Comparison of ENCODE assay signal across 19 cellular contexts in the genomic region with DNA sequence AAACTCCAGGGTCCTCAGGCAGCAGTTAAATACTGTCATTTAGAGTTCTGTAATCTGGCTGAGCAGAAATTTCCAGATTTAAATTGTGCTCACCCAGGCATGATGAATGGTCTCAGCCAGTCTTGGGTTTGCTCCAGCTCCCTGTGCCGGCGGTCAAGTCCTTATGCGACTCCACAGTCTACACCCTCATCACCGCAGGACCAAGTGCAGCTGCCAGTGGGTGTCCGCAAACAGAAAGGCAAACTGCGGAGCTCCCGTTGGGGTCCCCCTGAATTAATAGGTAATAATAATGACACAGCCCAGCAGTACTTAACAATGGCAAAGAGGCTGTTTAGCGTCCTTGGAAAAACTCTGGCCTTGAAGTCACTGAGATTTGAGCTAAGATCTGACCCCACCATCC. TPM values are rescaled to one million over a fixed set of nuclear protein-coding genes. Genes with fewer than 3 reads are reported as not detected.
A peak's percentile ranks its signal among the peaks of the same experiment; 100 is the strongest.
DNase-seq lines count a peak whose midpoint lies in the region; ATAC-seq and TF ChIP-seq lines count a peak whose summit lies in the region.
"Had no signal": no experiment of that assay in that cellular context is flagged by ENCODE, and none has a peak within 500 bp of the region (broad histone marks: within the 10 kb centered on the region; RNA-seq: fewer than 3 reads in every experiment).

No MANE protein-coding gene starts in this region.

- H3K27ac ChIP-seq in HEK293 (ENCODE audit: extremely low read depth, low read depth, low read length), result no peak overlapping the region
- H3K27ac ChIP-seq: Peyer's patch, SJSA1 had no signal

- peaks cover 46% of the 10 kb centered on the region for H3K27me3 Mint-ChIP-seq in neural crest cell (ENCODE audit: low read depth)
- H3K27me3 Mint-ChIP-seq in activated CD8-positive, alpha-beta memory T cell treated with anti-CD3 and anti-CD28 coated beads, Interleukin-2, amount 10 ng/mL, durations not matched to agents 7 days and 5 days, result peaks cover 43% of the 10 kb centered on the region
- peaks cover 38 to 60% of the 10 kb centered on the region in 2 donors for H3K27me3 Mint-ChIP-seq in effector memory CD8-positive, alpha-beta T cell

- H3K9me3 ChIP-seq in HEK293 (ENCODE audit: control insufficient read depth, insufficient read depth, low read depth, low read length) (no peaks in the 10 kb centered on the region), NT2/D1 (ENCODE audit: insufficient read depth, low read length) (no peaks in the 10 kb centered on the region)
- H3K9me3 ChIP-seq: Peyer's patch, SJSA1 had no signal

- no peak overlapping the region for H3K27ac Mint-ChIP-seq in neural crest cell (ENCODE audit: unreplicated experiment)
- H3K27ac Mint-ChIP-seq in activated CD8-positive, alpha-beta memory T cell treated with anti-CD3 and anti-CD28 coated beads, Interleukin-2, amount 10 ng/mL, durations not matched to agents 7 days and 5 days, result no peak overlapping the region
- H3K27ac Mint-ChIP-seq in effector memory CD8-positive, alpha-beta T cell, result no peak overlapping the region
- H3K27ac Mint-ChIP-seq: T-helper 1 cell treated with Interleukin-12 subunit alpha and Interleukin-12 subunit beta and Interleukin-4 antibody, amounts not matched to agents 30 μg/mL and 1 μg/mL, for 36 hours had no signal

- peaks cover 33% of the 10 kb centered on the region for H3K4me1 Mint-ChIP-seq in neural crest cell
- H3K4me1 Mint-ChIP-seq in activated CD8-positive, alpha-beta memory T cell treated with anti-CD3 and anti-CD28 coated beads, Interleukin-2, amount 10 ng/mL, durations not matched to agents 7 days and 5 days, result peaks cover 2% of the 10 kb centered on the region
- peaks cover 0 to 4% of the 10 kb centered on the region in 2 donors for H3K4me1 Mint-ChIP-seq in effector memory CD8-positive, alpha-beta T cell (ENCODE audit: low read depth in 2 of 2)

- no peak for TF ChIP-seq CTCF in HEK293 (tag by site-specific recombination; IDR thresholded peaks at IDR 0.05)
- no peak for TF ChIP-seq CTCF in neural crest cell (conservative IDR thresholded peaks at IDR 0.05)

- ATAC-seq in HG03159 (IDR thresholded peaks at IDR 0.05; ENCODE audit: unreplicated experiment), result no peak
- no peak for ATAC-seq in activated CD8-positive, alpha-beta memory T cell treated with anti-CD3 and anti-CD28 coated beads, Interleukin-2, amount 10 ng/mL, durations not matched to agents 7 days and 5 days
- no peak for ATAC-seq in effector memory CD8-positive, alpha-beta T cell (replicated peaks)

- CTCF ChIA-PET in HEK293 (lab: Yijun Ruan, JAX), result no interaction called here
- CTCF ChIA-PET in activated CD8-positive, alpha-beta memory T cell treated with anti-CD3 and anti-CD28 coated beads, Interleukin-2, amount 10 ng/mL, durations not matched to agents 7 days and 5 days (lab: Charles Lee), result no interaction called here

- no peak overlapping the region for H3K4me3 ChIP-seq in HEK293 (ENCODE audit: low read depth, low read length)
- H3K4me3 ChIP-seq in NT2/D1 (ENCODE audit: insufficient read length, low read depth), result no peak overlapping the region
- H3K4me3 ChIP-seq: Peyer's patch, SJSA1 had no signal

- DNase-seq in DMS79 (lab: John Stamatoyannopoulos, UW) (peak; percentile 31), NT2/D1 (ENCODE audit: low read depth, low spot score) (no peak), neural crest cell (ENCODE audit: low read depth, low spot score) (no peak), germinal center (ENCODE audit: low spot score) (no peak)
- no peak for DNase-seq in activated CD8-positive, alpha-beta memory T cell treated with anti-CD3 and anti-CD28 coated beads, Interleukin-2, amount 10 ng/mL, durations not matched to agents 7 days and 5 days
- DNase-seq in effector memory CD8-positive, alpha-beta T cell, result no peak
- DNase-seq: AML-193, GDM1, GOT3, KBM-7, NCI-H2029, NCI-H2171 treated with DMSO at 0.1 percent for 48 hours, NCI-H510A treated with DMSO at 0.1 percent for 48 hours, Peyer's patch had no signal

- no peaks in the 10 kb centered on the region for H3K4me1 ChIP-seq in HEK293 (ENCODE audit: control insufficient read depth, insufficient read depth, low read length)
- H3K4me1 ChIP-seq in NT2/D1 (ENCODE audit: insufficient read depth, insufficient read length), result peaks cover 16% of the 10 kb centered on the region

- H3K36me3 Mint-ChIP-seq in neural crest cell (ENCODE audit: low read depth), result no peaks in the 10 kb centered on the region
- no peaks in the 10 kb centered on the region for H3K36me3 Mint-ChIP-seq in activated CD8-positive, alpha-beta memory T cell treated with anti-CD3 and anti-CD28 coated beads, Interleukin-2, amount 10 ng/mL, durations not matched to agents 7 days and 5 days
- H3K36me3 Mint-ChIP-seq in effector memory CD8-positive, alpha-beta T cell (ENCODE audit: insufficient read depth), result peaks cover 3% of the 10 kb centered on the region
- H3K36me3 Mint-ChIP-seq: CD14-positive monocyte had no signal

- H3K9ac ChIP-seq in NT2/D1 (ENCODE audit: insufficient read length, low read depth), result peak overlapping the region; percentile 12

- no peaks in the 10 kb centered on the region for H3K36me3 ChIP-seq in HEK293 (ENCODE audit: control insufficient read depth in 2 of 2, insufficient read depth in 1 of 2, low read length in 2 of 2)
- H3K36me3 ChIP-seq in NT2/D1 (ENCODE audit: insufficient read depth, insufficient read length, low read length), result peaks cover 3% of the 10 kb centered on the region
- H3K36me3 ChIP-seq: Peyer's patch had no signal

- no peaks in the 10 kb centered on the region for H3K9me3 Mint-ChIP-seq in neural crest cell
- H3K9me3 Mint-ChIP-seq in activated CD8-positive, alpha-beta memory T cell treated with anti-CD3 and anti-CD28 coated beads, Interleukin-2, amount 10 ng/mL, durations not matched to agents 7 days and 5 days (ENCODE audit: low read depth), result no peaks in the 10 kb centered on the region
- no peaks in the 10 kb centered on the region for H3K9me3 Mint-ChIP-seq in effector memory CD8-positive, alpha-beta T cell
- H3K9me3 Mint-ChIP-seq: T-helper 1 cell treated with Interleukin-12 subunit alpha and Interleukin-12 subunit beta and Interleukin-4 antibody, amounts not matched to agents 30 μg/mL and 1 μg/mL, for 36 hours had no signal

- POLR2A ChIA-PET in HEK293 (lab: Yijun Ruan, JAX), result no interaction called here

- H3K4me3 Mint-ChIP-seq in neural crest cell, result peak overlapping the region; percentile 23
- H3K4me3 Mint-ChIP-seq in activated CD8-positive, alpha-beta memory T cell treated with anti-CD3 and anti-CD28 coated beads, Interleukin-2, amount 10 ng/mL, durations not matched to agents 7 days and 5 days, result no peak overlapping the region
- no peak overlapping the region for H3K4me3 Mint-ChIP-seq in effector memory CD8-positive, alpha-beta T cell
- H3K4me3 Mint-ChIP-seq: CD14-positive monocyte; T-helper 1 cell treated with Interleukin-12 subunit alpha and Interleukin-12 subunit beta and Interleukin-4 antibody, amounts not matched to agents 30 μg/mL and 1 μg/mL, for 36 hours had no signal

- H3K27me3 ChIP-seq in NT2/D1 (ENCODE audit: insufficient read depth, insufficient read length), result peaks cover 17% of the 10 kb centered on the region
- H3K27me3 ChIP-seq: SJSA1 had no signal

TF ChIP-seq in HEK293, 187 proteins besides CTCF, POLR2A, EP300 and RAD21:
- TF ChIP-seq ZIC2 (tag by site-specific recombination; IDR thresholded peaks at IDR 0.05) (peak; percentile 94), ZNF121 (tag by site-specific recombination; IDR thresholded peaks at IDR 0.05) (no peak), ZNF133 (tag by site-specific recombination; IDR thresholded peaks at IDR 0.05) (no peak), BCL11B (tag by site-specific recombination; IDR thresholded peaks at IDR 0.05; ENCODE audit: low read depth) (no peak)

RNA-seq across cellular contexts. Expression of a gene that starts 3.9 kb away (rescaled TPM):
- total RNA-seq in neural crest cell, result 38.4 and 38.9 TPM in 2 replicates
- not detected for total RNA-seq in activated CD8-positive, alpha-beta memory T cell treated with anti-CD3 and anti-CD28 coated beads, Interleukin-2, amount 10 ng/mL, durations not matched to agents 7 days and 5 days

Comparison
In these comparisons a context has a peak if more than half of its experiments do, and no peak if none do; other contexts are left out.
1. RNA of a gene that starts 3.9 kb away (total RNA-seq): 38.4 to 38.9 TPM in neural crest cell; not detected in activated CD8-positive, alpha-beta memory T cell treated with anti-CD3 and anti-CD28 coated beads, Interleukin-2, amount 10 ng/mL, durations not matched to agents 7 days and 5 days; every median in the first group is over 10 times any median in the second.